ENCODE assay signal across 25 cellular contexts in the genomic region with DNA sequence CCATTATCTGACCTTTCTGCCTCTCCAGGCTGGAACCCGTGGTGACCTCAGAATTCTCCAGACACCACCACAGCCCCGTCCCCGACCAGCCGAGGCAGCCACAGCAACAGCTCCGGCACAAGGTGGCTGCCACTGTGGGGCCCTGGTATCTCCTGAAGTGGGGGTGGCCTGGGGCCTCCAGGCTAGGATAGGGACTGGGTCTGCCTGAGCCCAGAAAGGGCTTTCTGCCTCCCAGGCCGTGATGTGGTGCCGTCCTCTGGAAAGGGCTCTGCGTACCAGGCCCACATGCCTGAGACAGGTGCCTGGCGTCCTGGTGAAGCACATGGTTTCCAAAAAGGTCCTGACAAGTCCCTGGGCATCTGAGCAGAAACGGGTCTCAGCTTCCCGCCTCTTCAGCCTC.
"Had no signal": no experiment of that assay in that cellular context is flagged by ENCODE, and none has a peak within 500 bp of the region (broad histone marks: within the 10 kb centered on the region; RNA-seq: fewer than 3 reads in every experiment).

No MANE protein-coding gene starts in this region.

- H3K27me3 ChIP-seq: Peyer's patch had no signal

- ATAC-seq: activated CD8-positive, alpha-beta T cell treated with anti-CD3 and anti-CD28 coated beads, Interleukin-2, amount 10 ng/mL, durations not matched to agents 7 days and 5 days; activated naive CD8-positive, alpha-beta T cell treated with anti-CD3 and anti-CD28 coated beads, Interleukin-2, amount 50 U/mL, for 24 hours; WTC11 had no signal

- H3K4me3 Mint-ChIP-seq: activated CD8-positive, alpha-beta T cell treated with anti-CD3 and anti-CD28 coated beads, Interleukin-2, amount 10 ng/mL, durations not matched to agents 7 days and 5 days; activated naive CD4-positive, alpha-beta T cell treated with anti-CD3 and anti-CD28 coated beads, Interleukin-2, amount 50 U/mL, for 24 hours; activated naive CD8-positive, alpha-beta T cell treated with anti-CD3 and anti-CD28 coated beads, Interleukin-2, amount 50 U/mL, for 24 hours; brain; central memory CD8-positive, alpha-beta T cell; T-helper 1 cell treated with Interleukin-12 subunit alpha and Interleukin-12 subunit beta and Interleukin-4 antibody, amounts not matched to agents 30 μg/mL and 1 μg/mL, for 36 hours; WTC11 had no signal

- H3K9me3 ChIP-seq: Peyer's patch had no signal

- H3K9me3 Mint-ChIP-seq: activated naive CD4-positive, alpha-beta T cell treated with anti-CD3 and anti-CD28 coated beads, Interleukin-2, amount 50 U/mL, for 24 hours; activated naive CD8-positive, alpha-beta T cell treated with anti-CD3 and anti-CD28 coated beads, Interleukin-2, amount 50 U/mL, for 24 hours; brain; central memory CD8-positive, alpha-beta T cell; T-helper 1 cell treated with Interleukin-12 subunit alpha and Interleukin-12 subunit beta and Interleukin-4 antibody, amounts not matched to agents 30 μg/mL and 1 μg/mL, for 36 hours had no signal

- H3K4me3 ChIP-seq: Peyer's patch had no signal

- H3K27ac Mint-ChIP-seq: activated CD8-positive, alpha-beta T cell treated with anti-CD3 and anti-CD28 coated beads, Interleukin-2, amount 10 ng/mL, durations not matched to agents 7 days and 5 days; activated naive CD4-positive, alpha-beta T cell treated with anti-CD3 and anti-CD28 coated beads, Interleukin-2, amount 50 U/mL, for 24 hours; activated naive CD8-positive, alpha-beta T cell treated with anti-CD3 and anti-CD28 coated beads, Interleukin-2, amount 50 U/mL, for 24 hours; brain; T-helper 1 cell treated with Interleukin-12 subunit alpha and Interleukin-12 subunit beta and Interleukin-4 antibody, amounts not matched to agents 30 μg/mL and 1 μg/mL, for 36 hours; WTC11 had no signal

- H3K36me3 Mint-ChIP-seq: activated naive CD4-positive, alpha-beta T cell treated with anti-CD3 and anti-CD28 coated beads, Interleukin-2, amount 50 U/mL, for 24 hours had no signal

- DNase-seq: activated CD4-positive, alpha-beta T cell treated with anti-CD3 and anti-CD28 coated beads for 48 hours; activated CD4-positive, alpha-beta T cell treated with anti-CD3 and anti-CD28 coated beads, Interleukin-2, amount 50 U/mL, for 4 hours; activated CD4-positive, CD25-positive, alpha-beta regulatory T cell treated with anti-CD3 and anti-CD28 coated beads, Interleukin-2, amount 50 U/mL, for 72 hours; activated CD8-positive, alpha-beta memory T cell treated with anti-CD3 and anti-CD28 coated beads, Interleukin-2, amount 50 U/mL, for 48 hours; activated CD8-positive, alpha-beta T cell treated with anti-CD3 and anti-CD28 coated beads, Interleukin-2, amount 10 ng/mL, durations not matched to agents 7 days and 5 days; activated effector memory CD4-positive, alpha-beta T cell treated with Interleukin-2 at 50 U/mL for 16 hours; activated naive CD4-positive, alpha-beta T cell; activated naive CD8-positive, alpha-beta T cell treated with anti-CD3 and anti-CD28 coated beads, Interleukin-2, amount 50 U/mL, for 24 hours; activated T-cell treated with anti-CD3 and anti-CD28 coated beads, Interleukin-2, amount 50 U/mL, for 1 hour; amniotic stem cell; KG1; NCI-H1048; NCI-H1930; NCI-H2171; NCI-H2227 treated with DMSO at 0.1 percent for 48 hours; NCI-H446 treated with DMSO at 0.1 percent for 48 hours; NCI-H524 treated with DMSO at 0.1 percent for 48 hours; NCI-H748 treated with DMSO at 0.1 percent for 48 hours; Peyer's patch; SHP77 treated with DMSO at 0.1 percent for 48 hours had no signal

- H3K27ac ChIP-seq: Peyer's patch had no signal

- H3K27me3 Mint-ChIP-seq: activated naive CD4-positive, alpha-beta T cell treated with anti-CD3 and anti-CD28 coated beads, Interleukin-2, amount 50 U/mL, for 24 hours; activated naive CD8-positive, alpha-beta T cell treated with anti-CD3 and anti-CD28 coated beads, Interleukin-2, amount 50 U/mL, for 24 hours; brain; central memory CD8-positive, alpha-beta T cell had no signal
